Comparison of ENCODE assay signal across 10 cellular contexts in the genomic region with DNA sequence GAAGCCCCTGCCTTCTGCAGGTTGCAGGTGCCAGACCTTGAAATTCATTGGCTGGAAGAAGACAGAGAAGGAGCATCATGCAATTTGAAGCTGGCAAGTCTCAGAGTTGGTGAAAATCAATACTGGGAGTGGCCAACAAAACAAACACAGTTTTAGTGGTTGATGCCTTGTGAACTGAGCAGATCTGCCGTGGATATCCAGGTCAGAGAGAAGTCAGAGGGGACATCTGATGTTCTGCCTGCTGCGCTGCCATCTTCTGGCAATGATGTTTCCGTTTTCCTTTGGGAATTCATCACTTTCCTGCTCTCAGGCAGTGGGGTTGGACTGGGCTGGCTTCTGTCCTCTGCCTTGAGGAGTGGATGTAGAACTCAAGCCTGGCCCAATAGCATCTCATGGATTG.
DNase-seq lines count a peak whose midpoint lies in the region; ATAC-seq and TF ChIP-seq lines count a peak whose summit lies in the region.
"Had no signal": no experiment of that assay in that cellular context is flagged by ENCODE, and none has a peak within 500 bp of the region (broad histone marks: within the 10 kb centered on the region; RNA-seq: fewer than 3 reads in every experiment).

No MANE protein-coding gene starts in this region.

- H3K4me2 ChIP-seq in HCT116 (ENCODE audit: low read length), result peak overlapping the region; percentile 8; the same call in 1 of the 2 replicates

- intact Hi-C loops in HCT116 (cut with micrococcal nuclease), result loop anchor here (1.0 kb wide), 1 partner anchor 118 kb away; no protein-coding TSS in a partner anchor
- intact Hi-C loops in lower lobe of right lung (cut with DNase I), result no loop called here

- peaks cover 0 to 11% (median 0%) of the 10 kb centered on the region in 5 donors for H3K9me3 Mint-ChIP-seq in CD8-positive, alpha-beta memory T cell

- POLR2A ChIA-PET in HCT116 (lab: Charles Lee), result no interaction called here
- POLR2A ChIA-PET in CD8-positive, alpha-beta memory T cell (lab: Charles Lee), result no interaction called here

- H3K4me3 Mint-ChIP-seq in CD8-positive, alpha-beta memory T cell, result no peak overlapping the region
- H3K4me3 Mint-ChIP-seq: activated CD8-positive, alpha-beta memory T cell treated with anti-CD3 and anti-CD28 coated beads, Interleukin-2, amount 10 ng/mL, durations not matched to agents 7 days and 5 days; stimulated activated naive B cell treated with anti-CD40 and anti-IgM and Interleukin-4, amounts not matched to agents 10 μg/mL and 1 μg/mL and 100 μg/mL, for 72 hours had no signal

- H3K27ac ChIP-seq in 22Rv1 (no peak overlapping the region), HCT116 (ENCODE audit: low read depth, low read length) (no peak overlapping the region), lower lobe of right lung (no peak overlapping the region)
- H3K27ac ChIP-seq in CD8-positive, alpha-beta memory T cell (ENCODE audit: low read depth, low read length), result no peak overlapping the region

- peak; percentile 61 for TF ChIP-seq RAD21 in HCT116 (IDR thresholded peaks at IDR 0.05; ENCODE audit: low read depth)

- RAD21 ChIA-PET in HCT116 (lab: Charles Lee; ENCODE audit: low non-redundant PET in 1 of 2, low total read pairs in 2 of 2, uncharacterized antibody in 2 of 2, unreplicated experiment in 2 of 2), result no interaction called here

- H3K27me3 ChIP-seq in HCT116 (ENCODE audit: insufficient read depth, low read length) (no peaks in the 10 kb centered on the region), lower lobe of right lung (ENCODE audit: low read depth) (no peaks in the 10 kb centered on the region)
- no peaks in the 10 kb centered on the region for H3K27me3 ChIP-seq in CD8-positive, alpha-beta memory T cell (ENCODE audit: insufficient read depth, low read length, poor library complexity, severe bottlenecking)

- peaks cover 0 to 7% of the 10 kb centered on the region in 2 experiments; a peak in 2 of 4 replicates for H3K4me1 ChIP-seq in HCT116 (ENCODE audit: control insufficient read depth in 1 of 2, insufficient read depth in 2 of 2, low read length in 2 of 2)
- H3K4me1 ChIP-seq in lower lobe of right lung, result no peaks in the 10 kb centered on the region
- no peaks in the 10 kb centered on the region for H3K4me1 ChIP-seq in CD8-positive, alpha-beta memory T cell (ENCODE audit: insufficient read depth, low read length)

- peak; percentile 90 for ATAC-seq in HCT116
- no peak for ATAC-seq in lower lobe of right lung
- ATAC-seq: activated CD8-positive, alpha-beta memory T cell treated with anti-CD3 and anti-CD28 coated beads, Interleukin-2, amount 10 ng/mL, durations not matched to agents 7 days and 5 days; stimulated activated naive B cell treated with anti-CD40 and anti-IgM and Interleukin-4, amounts not matched to agents 10 μg/mL and 1 μg/mL and 100 μg/mL, for 72 hours had no signal

- H4K20me1 ChIP-seq in HCT116 (ENCODE audit: insufficient read depth), result no peaks in the 10 kb centered on the region

- TF ChIP-seq CTCF in 22Rv1 (IDR thresholded peaks at IDR 0.05) (peak; percentile 36), HCT116 (IDR thresholded peaks at IDR 0.05 in 2 of 3, conservative IDR thresholded peaks at IDR 0.05 in 1 of 3; ENCODE audit: borderline replicate concordance in 1 of 3, insufficient read depth in 1 of 3, low read depth in 2 of 3, low read length in 2 of 3) (peak; percentile 31 to 45 (median 39); a peak in 5 of 6 replicates), lower lobe of right lung (IDR thresholded peaks at IDR 0.05) (no peak)

- DNase-seq in HCT116 (ENCODE audit: low read depth, low spot score) (peak; percentile 26), NCI-H510A treated with DMSO at 0.1 percent for 48 hours (lab: John Stamatoyannopoulos, UW) (peak; percentile 94), glomerular visceral epithelial cell (ENCODE audit: extremely low spot score) (peak; percentile 13), lower lobe of right lung (no peak)
- no peak for DNase-seq in stimulated activated CD4-positive, alpha-beta T cell treated with anti-CD3 and anti-CD28 coated beads, Interleukin-15, amount 100 ng/mL, for 24 hours
- no peak for DNase-seq in CD8-positive, alpha-beta memory T cell
- DNase-seq in activated naive CD4-positive, alpha-beta T cell treated with anti-CD3 and anti-CD28 coated beads, Interleukin-2, amount 50 U/mL, for 16 hours, result no peak
- DNase-seq: activated CD8-positive, alpha-beta memory T cell treated with anti-CD3 and anti-CD28 coated beads, Interleukin-2, amount 10 ng/mL, durations not matched to agents 7 days and 5 days; stimulated activated naive B cell treated with anti-CD40 and anti-IgM and Interleukin-4, amounts not matched to agents 10 μg/mL and 1 μg/mL and 100 μg/mL, for 72 hours had no signal

- H3K9ac ChIP-seq in HCT116 (ENCODE audit: low read length), result no peak overlapping the region

- peaks cover 5 to 17% of the 10 kb centered on the region in 2 donors for H3K27me3 Mint-ChIP-seq in CD8-positive, alpha-beta memory T cell

- H3K27ac Mint-ChIP-seq in CD8-positive, alpha-beta memory T cell, result no peak overlapping the region
- H3K27ac Mint-ChIP-seq: activated CD8-positive, alpha-beta memory T cell treated with anti-CD3 and anti-CD28 coated beads, Interleukin-2, amount 10 ng/mL, durations not matched to agents 7 days and 5 days; stimulated activated naive B cell treated with anti-CD40 and anti-IgM and Interleukin-4, amounts not matched to agents 10 μg/mL and 1 μg/mL and 100 μg/mL, for 72 hours had no signal

- TF ChIP-seq POLR2A in HCT116 (IDR thresholded peaks at IDR 0.05; ENCODE audit: borderline replicate concordance, extremely low read depth, insufficient read depth, insufficient read length), result no peak

- no peaks in the 10 kb centered on the region for H3K9me3 ChIP-seq in HCT116 (ENCODE audit: control insufficient read depth in 1 of 2, insufficient read depth in 1 of 2, low read depth in 1 of 2, low read length in 2 of 2)
- no peaks in the 10 kb centered on the region for H3K9me3 ChIP-seq in lower lobe of right lung
- H3K9me3 ChIP-seq in CD8-positive, alpha-beta memory T cell (ENCODE audit: low read length), result no peaks in the 10 kb centered on the region

- no peaks in the 10 kb centered on the region for H3K36me3 Mint-ChIP-seq in CD8-positive, alpha-beta memory T cell
- H3K36me3 Mint-ChIP-seq: activated CD8-positive, alpha-beta memory T cell treated with anti-CD3 and anti-CD28 coated beads, Interleukin-2, amount 10 ng/mL, durations not matched to agents 7 days and 5 days; stimulated activated naive B cell treated with anti-CD40 and anti-IgM and Interleukin-4, amounts not matched to agents 10 μg/mL and 1 μg/mL and 100 μg/mL, for 72 hours had no signal

- no peaks in the 10 kb centered on the region for H3K4me1 Mint-ChIP-seq in CD8-positive, alpha-beta memory T cell
- H3K4me1 Mint-ChIP-seq: activated CD8-positive, alpha-beta memory T cell treated with anti-CD3 and anti-CD28 coated beads, Interleukin-2, amount 10 ng/mL, durations not matched to agents 7 days and 5 days; stimulated activated naive B cell treated with anti-CD40 and anti-IgM and Interleukin-4, amounts not matched to agents 10 μg/mL and 1 μg/mL and 100 μg/mL, for 72 hours had no signal

- H3K36me3 ChIP-seq in HCT116 (ENCODE audit: control insufficient read depth in 1 of 2, insufficient read depth in 2 of 2, low read length in 2 of 2), result no peaks in the 10 kb centered on the region
- H3K36me3 ChIP-seq in lower lobe of right lung, result no peaks in the 10 kb centered on the region
- H3K36me3 ChIP-seq in CD8-positive, alpha-beta memory T cell (ENCODE audit: insufficient read depth, low read length), result no peaks in the 10 kb centered on the region

- no peaks in the 10 kb centered on the region for H3K9me2 ChIP-seq in HCT116 (ENCODE audit: insufficient read depth)

- H2AFZ ChIP-seq in HCT116 (ENCODE audit: low read depth, low read length, poor library complexity, severe bottlenecking), result no peak overlapping the region

- CTCF ChIA-PET in HCT116 (lab: Charles Lee), result no interaction called here
- CTCF ChIA-PET in CD8-positive, alpha-beta memory T cell (lab: Charles Lee), result no interaction called here

- BruUV-seq in HCT116 (replicated peaks; lab: Mats Ljungman, UMichigan), result no TSS peak

- H3K4me3 ChIP-seq in HCT116 (replicated peaks in 1 of 2; ENCODE audit: low read depth in 1 of 2, low read length in 2 of 2) (no peak overlapping the region), lower lobe of right lung (no peak overlapping the region)
- no peak overlapping the region for H3K4me3 ChIP-seq in CD8-positive, alpha-beta memory T cell (ENCODE audit: low read length)

- H3K79me2 ChIP-seq in HCT116 (ENCODE audit: insufficient read depth, low read length), result no peaks in the 10 kb centered on the region

TF ChIP-seq in HCT116, 20 proteins besides CTCF, POLR2A, EP300 and RAD21 (continues in another document):
- TF ChIP-seq SIN3A (IDR thresholded peaks at IDR 0.05; ENCODE audit: low read depth), result no peak
- TF ChIP-seq EZH2 (IDR thresholded peaks at IDR 0.05), result no peak
- TF ChIP-seq, protein P1, sequence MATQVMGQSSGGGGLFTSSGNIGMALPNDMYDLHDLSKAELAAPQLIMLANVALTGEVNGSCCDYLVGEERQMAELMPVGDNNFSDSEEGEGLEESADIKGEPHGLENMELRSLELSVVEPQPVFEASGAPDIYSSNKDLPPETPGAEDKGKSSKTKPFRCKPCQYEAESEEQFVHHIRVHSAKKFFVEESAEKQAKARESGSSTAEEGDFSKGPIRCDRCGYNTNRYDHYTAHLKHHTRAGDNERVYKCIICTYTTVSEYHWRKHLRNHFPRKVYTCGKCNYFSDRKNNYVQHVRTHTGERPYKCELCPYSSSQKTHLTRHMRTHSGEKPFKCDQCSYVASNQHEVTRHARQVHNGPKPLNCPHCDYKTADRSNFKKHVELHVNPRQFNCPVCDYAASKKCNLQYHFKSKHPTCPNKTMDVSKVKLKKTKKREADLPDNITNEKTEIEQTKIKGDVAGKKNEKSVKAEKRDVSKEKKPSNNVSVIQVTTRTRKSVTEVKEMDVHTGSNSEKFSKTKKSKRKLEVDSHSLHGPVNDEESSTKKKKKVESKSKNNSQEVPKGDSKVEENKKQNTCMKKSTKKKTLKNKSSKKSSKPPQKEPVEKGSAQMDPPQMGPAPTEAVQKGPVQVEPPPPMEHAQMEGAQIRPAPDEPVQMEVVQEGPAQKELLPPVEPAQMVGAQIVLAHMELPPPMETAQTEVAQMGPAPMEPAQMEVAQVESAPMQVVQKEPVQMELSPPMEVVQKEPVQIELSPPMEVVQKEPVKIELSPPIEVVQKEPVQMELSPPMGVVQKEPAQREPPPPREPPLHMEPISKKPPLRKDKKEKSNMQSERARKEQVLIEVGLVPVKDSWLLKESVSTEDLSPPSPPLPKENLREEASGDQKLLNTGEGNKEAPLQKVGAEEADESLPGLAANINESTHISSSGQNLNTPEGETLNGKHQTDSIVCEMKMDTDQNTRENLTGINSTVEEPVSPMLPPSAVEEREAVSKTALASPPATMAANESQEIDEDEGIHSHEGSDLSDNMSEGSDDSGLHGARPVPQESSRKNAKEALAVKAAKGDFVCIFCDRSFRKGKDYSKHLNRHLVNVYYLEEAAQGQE (IDR thresholded peaks at IDR 0.05; ENCODE audit: low read depth), result no peak
- no peak for TF ChIP-seq FOSL1 (IDR thresholded peaks at IDR 0.05; ENCODE audit: low read depth)
- TF ChIP-seq, protein P2, sequence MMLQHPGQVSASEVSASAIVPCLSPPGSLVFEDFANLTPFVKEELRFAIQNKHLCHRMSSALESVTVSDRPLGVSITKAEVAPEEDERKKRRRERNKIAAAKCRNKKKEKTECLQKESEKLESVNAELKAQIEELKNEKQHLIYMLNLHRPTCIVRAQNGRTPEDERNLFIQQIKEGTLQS (IDR thresholded peaks at IDR 0.05), result no peak

Comparison
In these comparisons a context has a peak if more than half of its experiments do, and no peak if none do; other contexts are left out.
1. DNase-seq: peak in HCT116 (single experiment), NCI-H510A treated with DMSO at 0.1 percent for 48 hours (single experiment) and glomerular visceral epithelial cell (single experiment); none in lower lobe of right lung (single experiment), stimulated activated CD4-positive, alpha-beta T cell treated with anti-CD3 and anti-CD28 coated beads, Interleukin-15, amount 100 ng/mL, for 24 hours (single experiment), CD8-positive, alpha-beta memory T cell (0 of 5) and activated naive CD4-positive, alpha-beta T cell treated with anti-CD3 and anti-CD28 coated beads, Interleukin-2, amount 50 U/mL, for 16 hours (single experiment).